In the genomic region with DNA sequence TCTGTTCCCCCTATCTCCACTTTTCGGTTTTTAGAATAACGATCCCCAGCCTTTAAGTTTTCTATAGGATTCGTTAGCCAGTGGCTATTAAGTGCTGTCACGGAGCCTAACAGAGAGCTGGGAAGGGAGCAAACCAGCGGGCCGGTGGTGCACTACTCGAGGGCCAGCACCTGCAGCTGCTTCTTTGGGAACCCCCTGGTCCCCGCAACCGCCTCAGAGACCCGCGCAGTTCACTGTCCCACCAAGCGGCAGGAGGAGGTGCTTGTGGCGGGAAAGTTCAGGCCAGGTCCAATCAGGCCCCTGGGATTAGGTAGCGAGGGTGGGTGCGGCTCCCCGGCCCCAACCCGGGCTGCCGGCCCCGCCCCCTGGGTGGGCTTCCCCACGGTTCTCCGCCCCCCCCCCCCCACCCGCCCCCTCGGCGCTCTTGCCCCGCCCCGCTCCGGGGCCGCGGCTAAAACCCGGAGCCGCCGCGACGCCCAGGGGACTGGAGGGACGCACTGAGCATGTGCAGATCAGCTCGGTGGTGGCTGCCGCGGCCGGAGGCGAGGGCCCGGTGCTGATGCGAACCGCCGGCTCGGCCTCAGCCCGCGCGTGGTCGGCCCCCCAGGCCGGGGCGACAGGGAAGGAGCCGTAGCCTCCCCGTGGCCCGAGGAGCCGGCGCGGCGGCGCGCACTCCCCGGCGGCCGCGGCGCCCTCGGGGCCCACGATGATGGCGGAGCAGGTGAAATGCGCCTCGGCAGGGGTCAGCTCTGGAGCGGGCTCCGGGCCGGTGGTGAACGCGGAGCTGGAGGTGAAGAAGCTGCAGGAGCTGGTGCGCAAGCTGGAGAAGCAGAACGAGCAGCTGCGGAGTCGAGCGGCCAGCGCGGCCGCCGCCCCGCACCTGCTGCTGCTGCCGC, we compare ENCODE assay signal across 8 cellular contexts. TPM values are rescaled to one million over a fixed set of nuclear protein-coding genes. Genes with fewer than 3 reads are reported as not detected.
A peak's percentile ranks its signal among the peaks of the same experiment; 100 is the strongest.
DNase-seq lines count a peak whose midpoint lies in the region; ATAC-seq lines count a peak whose summit lies in the region.

A gene (plus strand): TSS at position 480 of the 896 bp plus-strand sequence. CDS start 227 bp downstream, at position 707.

- H3K27ac ChIP-seq in rectal smooth muscle tissue (ENCODE audit: low read depth, low read length), result peak within 1 kb of the TSS; percentile 42
- H3K27ac ChIP-seq in aorta (ENCODE audit: low read depth in 1 of 2, low read length in 2 of 2), result peak within 1 kb of the TSS in 1 of 2 donors; percentile 69

- DNase-seq in NCI-H128 (lab: John Stamatoyannopoulos, UW; ENCODE audit: unreplicated experiment), result peak; percentile 67
- peak; percentile 69 for DNase-seq in SW480 (ENCODE audit: low spot score)
- DNase-seq in activated naive CD8-positive, alpha-beta T cell treated with anti-CD3 and anti-CD28 coated beads, Interleukin-2, amount 50 U/mL, for 16 hours (ENCODE audit: low read depth, low spot score), result peak; percentile 60
- DNase-seq in hepatic stellate cell (ENCODE audit: low spot score), result peak; percentile 29
- peak; percentile 86 to 94 for DNase-seq in aorta

- WGBS in aorta, 2 donors, result 1% methylated on average over 46 to 86 of the region's 86 CpGs

- H3K9ac ChIP-seq in rectal smooth muscle tissue (ENCODE audit: low read length), result no peak within 1 kb of the TSS

- H3K27me3 ChIP-seq in rectal smooth muscle tissue (ENCODE audit: control insufficient read depth, insufficient read depth, low read length) (no peaks in the 10 kb centered on the region), aorta (ENCODE audit: control insufficient read depth in 1 of 2, insufficient read depth in 2 of 2, low read length in 1 of 2) (no peaks in the 10 kb centered on the region)

- peaks cover 2% of the 10 kb centered on the region for H3K4me1 ChIP-seq in rectal smooth muscle tissue (ENCODE audit: control insufficient read depth, insufficient read depth, low read length)
- H3K4me1 ChIP-seq in aorta (ENCODE audit: control insufficient read depth in 1 of 2, insufficient read depth in 2 of 2, low read length in 2 of 2), result peaks cover 2 to 6% of the 10 kb centered on the region in 2 donors

- no peaks in the 10 kb centered on the region for H3K9me3 ChIP-seq in aorta (ENCODE audit: control insufficient read depth, low read length)

- ATAC-seq in HG02588 (IDR thresholded peaks at IDR 0.05; ENCODE audit: unreplicated experiment) (peak; percentile 78), aorta (ENCODE audit: low FRiP score) (peak; percentile 93)

- intact Hi-C loops in aorta (cut with DNase I), result no loop called here

- H3K36me3 ChIP-seq in rectal smooth muscle tissue (ENCODE audit: control insufficient read depth, insufficient read depth, low read length) (no peaks in the 10 kb centered on the region), aorta (ENCODE audit: control insufficient read depth in 1 of 2, insufficient read depth in 2 of 2, low read length in 1 of 2) (no peaks in the 10 kb centered on the region)

- H3K4me3 ChIP-seq in GM08714 (ENCODE audit: low read length) (peak within 1 kb of the TSS; percentile 92), rectal smooth muscle tissue (ENCODE audit: low read length) (peak within 1 kb of the TSS; percentile 79), aorta (ENCODE audit: low read length in 2 of 2) (peak within 1 kb of the TSS; percentile 67 to 99)

RNA-seq across cellular contexts. Expression of the gene that starts here (rescaled TPM):
- 1 to 10 TPM; 8.3 to 9.0 TPM for total RNA-seq in aorta
- polyA plus RNA-seq in aorta, result 1 to 10 TPM; 3.5 to 7.5 TPM

Comparison
In these comparisons a context has a peak if more than half of its experiments do, and no peak if none do; other contexts are left out.
1. DNase-seq: peak in every context shown above with its lines; median percentile 90 in aorta; 69 in SW480; 67 in NCI-H128; 60 in activated naive CD8-positive, alpha-beta T cell treated with anti-CD3 and anti-CD28 coated beads, Interleukin-2, amount 50 U/mL, for 16 hours; 29 in hepatic stellate cell.